33 cellular contexts compared by ENCODE assay signal in genomic region chr21:32558131-32558530, GRCh38. TPM values are rescaled to one million over a fixed set of nuclear protein-coding genes. Genes with fewer than 3 reads are reported as not detected.
"Had no signal": no experiment of that assay in that cellular context is flagged by ENCODE, and none has a peak within 500 bp of the region (broad histone marks: within the 10 kb centered on the region; RNA-seq: fewer than 3 reads in every experiment).

No MANE protein-coding gene starts in this region.

- ATAC-seq: Panc1 had no signal

- H3K36me3 ChIP-seq: ascending aorta, cardiac muscle cell, MG63, SJSA1 had no signal

- H3K4me1 ChIP-seq: SJSA1 had no signal

- H3K4me3 Mint-ChIP-seq: activated B cell treated with CpG ODN at 0.5 μM for 24 hours; activated CD4-positive, alpha-beta memory T cell treated with anti-CD3 and anti-CD28 coated beads for 36 hours; activated naive CD4-positive, alpha-beta T cell treated with anti-CD3 and anti-CD28 coated beads, Interleukin-2, amount 50 U/mL, for 24 hours; activated naive CD8-positive, alpha-beta T cell treated with anti-CD3 and anti-CD28 coated beads, Interleukin-2, amount 10 ng/mL, durations not matched to agents 7 days and 5 days; central memory CD8-positive, alpha-beta T cell had no signal

- H3K9ac ChIP-seq: SK-N-SH had no signal

- H3K9me3 ChIP-seq: ascending aorta, MG63, SJSA1, SK-N-SH had no signal

- H3K36me3 Mint-ChIP-seq: activated CD4-positive, alpha-beta memory T cell treated with anti-CD3 and anti-CD28 coated beads for 36 hours; activated naive CD4-positive, alpha-beta T cell treated with anti-CD3 and anti-CD28 coated beads, Interleukin-2, amount 50 U/mL, for 24 hours; activated naive CD8-positive, alpha-beta T cell treated with anti-CD3 and anti-CD28 coated beads, Interleukin-2, amount 10 ng/mL, durations not matched to agents 7 days and 5 days had no signal

- H3K4me2 ChIP-seq: SK-N-SH had no signal

- H3K27me3 ChIP-seq: ascending aorta, cardiac muscle cell, MG63, SJSA1 had no signal

- H3K27ac Mint-ChIP-seq: activated B cell treated with CpG ODN at 0.5 μM for 24 hours; activated CD4-positive, alpha-beta memory T cell treated with anti-CD3 and anti-CD28 coated beads for 36 hours; activated naive CD4-positive, alpha-beta T cell treated with anti-CD3 and anti-CD28 coated beads, Interleukin-2, amount 50 U/mL, for 24 hours; activated naive CD8-positive, alpha-beta T cell treated with anti-CD3 and anti-CD28 coated beads, Interleukin-2, amount 10 ng/mL, durations not matched to agents 7 days and 5 days; activated T-helper 2 cell treated with anti-CD3 and anti-CD28 coated beads, Interferon-gamma antibody, Interleukin-2, Interleukin-4, amounts not matched to agents 10 μg/mL and 5 μg/mL and 100 μg/mL, durations not matched to agents 14 hours and 24 hours and 36 hours had no signal

- DNase-seq: activated B cell treated with CpG ODN at 0.5 μM for 24 hours; activated CD4-positive, alpha-beta memory T cell treated with anti-CD3 and anti-CD28 coated beads for 36 hours; activated CD4-positive, alpha-beta T cell treated with anti-CD3 and anti-CD28 coated beads for 4 hours; activated CD4-positive, alpha-beta T cell treated with anti-CD3 and anti-CD28 coated beads, Interleukin-2, amount 50 U/mL, for 1 hour; activated CD4-positive, CD25-positive, alpha-beta regulatory T cell treated with anti-CD3 and anti-CD28 coated beads, Interleukin-2, amount 50 U/mL, for 72 hours; activated CD8-positive, alpha-beta memory T cell treated with anti-CD3 and anti-CD28 coated beads, Interleukin-2, amount 50 U/mL, for 4 hours; activated gamma-delta T cell; activated naive CD4-positive, alpha-beta T cell treated with Interleukin-2 at 50 U/mL for 16 hours; activated naive CD8-positive, alpha-beta T cell treated with anti-CD3 and anti-CD28 coated beads, Interleukin-2, amount 10 ng/mL, durations not matched to agents 7 days and 5 days; activated T-cell treated with anti-CD3 and anti-CD28 coated beads for 4 hours; activated T-cell treated with anti-CD3 and anti-CD28 coated beads, Interleukin-2, amount 50 U/mL, for 48 hours; amygdala; Kasumi-1; MG63; NCI-H1048; NCI-H1105 treated with DMSO at 0.1 percent for 48 hours; NCI-H1436 treated with DMSO at 0.1 percent for 48 hours; NCI-H1694 treated with DMSO at 0.1 percent for 48 hours; NCI-H2029; NCI-H345; NCI-H524 treated with DMSO at 0.1 percent for 48 hours; SHP77; SK-N-SH; T-helper 2 cell; T-helper 9 cell had no signal

- H3K9me3 Mint-ChIP-seq: activated B cell treated with CpG ODN at 0.5 μM for 24 hours; activated CD4-positive, alpha-beta memory T cell treated with anti-CD3 and anti-CD28 coated beads for 36 hours; activated naive CD4-positive, alpha-beta T cell treated with anti-CD3 and anti-CD28 coated beads, Interleukin-2, amount 50 U/mL, for 24 hours; activated naive CD8-positive, alpha-beta T cell treated with anti-CD3 and anti-CD28 coated beads, Interleukin-2, amount 10 ng/mL, durations not matched to agents 7 days and 5 days; activated T-helper 2 cell treated with anti-CD3 and anti-CD28 coated beads, Interferon-gamma antibody, Interleukin-2, Interleukin-4, amounts not matched to agents 10 μg/mL and 5 μg/mL and 100 μg/mL, durations not matched to agents 14 hours and 24 hours and 36 hours; central memory CD8-positive, alpha-beta T cell had no signal

- H3K27me3 Mint-ChIP-seq: activated CD4-positive, alpha-beta memory T cell treated with anti-CD3 and anti-CD28 coated beads for 36 hours; activated naive CD4-positive, alpha-beta T cell treated with anti-CD3 and anti-CD28 coated beads, Interleukin-2, amount 50 U/mL, for 24 hours; activated naive CD8-positive, alpha-beta T cell treated with anti-CD3 and anti-CD28 coated beads, Interleukin-2, amount 10 ng/mL, durations not matched to agents 7 days and 5 days; central memory CD8-positive, alpha-beta T cell had no signal

- H3K27ac ChIP-seq: ascending aorta, cardiac muscle cell, SJSA1, VCaP had no signal

- H3K4me1 Mint-ChIP-seq: activated B cell treated with CpG ODN at 0.5 μM for 24 hours; activated naive CD4-positive, alpha-beta T cell treated with anti-CD3 and anti-CD28 coated beads, Interleukin-2, amount 50 U/mL, for 24 hours had no signal

- H3K4me3 ChIP-seq: ascending aorta, cardiac muscle cell, MG63, SJSA1 had no signal

RNA-seq across cellular contexts. Expression of gene TCP10L, which starts 27.2 kb away (rescaled TPM):
- total RNA-seq: SJSA1 had no signal
